ENCODE assay signal across 8 cellular contexts in genomic region chr19:2270572-2271515, GRCh38. TPM values are rescaled to one million over a fixed set of nuclear protein-coding genes. Genes with fewer than 3 reads are reported as not detected.
DNase-seq lines count a peak whose midpoint lies in the region; ATAC-seq and TF ChIP-seq lines count a peak whose summit lies in the region.

No MANE protein-coding gene starts in this region.

- POLR2A ChIA-PET in WTC11 (lab: Charles Lee): interaction anchor here (0.6 to 1.3 kb wide), 4 partner anchors 9 to 205 kb away, joined by 3 to 11 read pairs (median 3); partner anchors contain the start of gene GADD45B

- H3K4me3 ChIP-seq in iPS-20b (ENCODE audit: low read length) (peak overlapping the region; percentile 89), gastrocnemius medialis (peak overlapping the region; percentile 88 to 100 (median 98))

- H3K27ac ChIP-seq in iPS-20b (ENCODE audit: low read length) (no peak overlapping the region), gastrocnemius medialis (peak overlapping the region; percentile 99 to 100 (median 100))

- CTCF ChIA-PET in WTC11 (lab: Charles Lee): interaction anchor here (0.6 to 2.7 kb wide), 2 partner anchors 18 to 366 kb away, joined by 3 to 13 read pairs; no protein-coding TSS in a partner anchor

- TF ChIP-seq CTCF in WTC11 (IDR thresholded peaks at IDR 0.05): no peak
- TF ChIP-seq CTCF in gastrocnemius medialis (IDR thresholded peaks at IDR 0.05 in 4 of 5, conservative IDR thresholded peaks at IDR 0.05 in 1 of 5): peak in 1 of 5 experiments; percentile 8

- H3K36me3 ChIP-seq in iPS-20b (ENCODE audit: insufficient read depth, low read depth, low read length) (peaks cover 26% of the 10 kb centered on the region), gastrocnemius medialis (peaks cover 0 to 19% of the 10 kb centered on the region in 2 donors)

- peak; percentile 87 to 90 for TF ChIP-seq POLR2A in gastrocnemius medialis (IDR thresholded peaks at IDR 0.05)

- DNase-seq in D341Med (ENCODE audit: low spot score) (peak; percentile 75), LHCN-M2 (ENCODE audit: low read depth) (peak; percentile 79), WTC11 (ENCODE audit: low spot score) (peak; percentile 19), T47D (ENCODE audit: low read depth in 1 of 2, low spot score in 1 of 2) (peak; percentile 67 to 70), gastrocnemius medialis (peak; percentile 80 to 90), NCI-H1048 (lab: John Stamatoyannopoulos, UW) (no peak)

- H3K4me1 ChIP-seq in iPS-20b (ENCODE audit: insufficient read depth, low read length) (no peaks in the 10 kb centered on the region), gastrocnemius medialis (peaks cover 44 to 50% of the 10 kb centered on the region in 2 donors)

- H3K9me3 Mint-ChIP-seq in WTC11: no peaks in the 10 kb centered on the region

- no peaks in the 10 kb centered on the region for H3K27me3 ChIP-seq in iPS-20b (ENCODE audit: insufficient read depth, low read length)
- H3K27me3 ChIP-seq in gastrocnemius medialis: no peaks in the 10 kb centered on the region

- peak overlapping the region; percentile 95 for H3K9ac ChIP-seq in iPS-20b (ENCODE audit: low read depth, low read length)

- H3K27ac Mint-ChIP-seq in WTC11: peak overlapping the region; percentile 96

- H3K4me3 Mint-ChIP-seq in WTC11: peak overlapping the region; percentile 82

- peaks cover 8% of the 10 kb centered on the region for H3K36me3 Mint-ChIP-seq in WTC11

- in situ Hi-C loops in T47D (cut with HindIII; ENCODE audit: low pct_unique_long_range_greater_than_20kb, low sequenced_read_pairs) (no loop called here), gastrocnemius medialis (cut with MboI; ENCODE audit: low sequenced_read_pairs in 4 of 4) (no loop called here)

- H3K27me3 Mint-ChIP-seq in WTC11 (ENCODE audit: low read depth): no peaks in the 10 kb centered on the region; the same call in 1 of the 2 replicates

- intact Hi-C loops in gastrocnemius medialis (cut with DNase I; ENCODE audit: low total_unique reads): loop anchor here (2.0 to 5.0 kb wide), 3 partner anchors 56 to 121 kb away; partner anchors contain the start of genes LSM7 and SPPL2B

- H3K4me1 Mint-ChIP-seq in WTC11: peaks cover 33% of the 10 kb centered on the region

- ATAC-seq in WTC11 (no peak), gastrocnemius medialis (peak; percentile 53 to 56), HG03460 (IDR thresholded peaks at IDR 0.05; ENCODE audit: unreplicated experiment) (no peak)

- H3K9me3 ChIP-seq in iPS-20b (ENCODE audit: insufficient read depth, low read depth, low read length) (no peaks in the 10 kb centered on the region), gastrocnemius medialis (no peaks in the 10 kb centered on the region)

TF ChIP-seq in WTC11, 78 proteins besides CTCF, POLR2A, EP300 and RAD21:
- peak; percentile 14; the same call in 1 of the 2 replicates for TF ChIP-seq HMGXB4 (CRISPR knock-in tag; IDR thresholded peaks at IDR 0.05)
- TF ChIP-seq GABPB1 (CRISPR knock-in tag; IDR thresholded peaks at IDR 0.05): peak; percentile 90
- TF ChIP-seq ELF4 (CRISPR knock-in tag; IDR thresholded peaks at IDR 0.05; ENCODE audit: low read depth): no peak
- TF ChIP-seq MYBL2 (CRISPR knock-in tag; IDR thresholded peaks at IDR 0.05): 0 out of 2 replicates have a peak, but pooled peaks have one; percentile 30
- no peak for TF ChIP-seq ZNF423 (CRISPR knock-in tag; IDR thresholded peaks at IDR 0.05)
- TF ChIP-seq USF1 (CRISPR knock-in tag; IDR thresholded peaks at IDR 0.05): 0 out of 2 replicates have a peak, but pooled peaks have one; percentile 22
- peak; percentile 48; the same call in 1 of the 2 replicates for TF ChIP-seq ARID4B (CRISPR knock-in tag; IDR thresholded peaks at IDR 0.05; ENCODE audit: borderline replicate concordance)
- TF ChIP-seq ZNF512 (CRISPR knock-in tag; IDR thresholded peaks at IDR 0.05; ENCODE audit: borderline replicate concordance): no peak

RNA-seq across cellular contexts. Expression of gene PEAK3, which starts 11.1 kb away (rescaled TPM):
- 0.19 and 0.63 TPM in 2 replicates for total RNA-seq in LHCN-M2 (2014; rRNA removed)
- polyA plus RNA-seq in LHCN-M2 (2012): 0.28 TPM
- not detected in 3 replicates for total RNA-seq in WTC11 (2021)
- total RNA-seq in gastrocnemius medialis: under 1 TPM in 1 of 4 donors, not detected in 3; 0.11 TPM

RNA-seq across cellular contexts. Expression of gene JSRP1, which starts 14.6 kb away (rescaled TPM):
- total RNA-seq in LHCN-M2 (2014; rRNA removed): 219 TPM in 2 replicates
- 44.9 TPM for polyA plus RNA-seq in LHCN-M2 (2012)
- total RNA-seq in WTC11 (2021): 0.33 to 1.4 TPM (median 0.73 TPM) in 3 replicates
- 100 to 1,000 TPM; 152 to 383 (median 303) TPM for total RNA-seq in gastrocnemius medialis

RNA-seq across cellular contexts. Expression of gene AMH, which starts 21.7 kb away (rescaled TPM):
- 13.8 and 14.1 TPM in 2 replicates for total RNA-seq in LHCN-M2 (2014; rRNA removed)
- 1.7 TPM for polyA plus RNA-seq in LHCN-M2 (2012)
- total RNA-seq in WTC11 (2021): 4.7 to 11.2 TPM (median 5.2 TPM) in 3 replicates
- 1 to 10 TPM in 2 of 4 donors, under 1 TPM in 2; 0.80 to 3.9 (median 1.2) TPM for total RNA-seq in gastrocnemius medialis

RNA-seq across cellular contexts. Expression of gene SF3A2, which starts 34.2 kb away (rescaled TPM):
- total RNA-seq in LHCN-M2 (2014; rRNA removed) (31.7 and 41.6 TPM in 2 replicates), WTC11 (2021) (167 to 184 TPM (median 169 TPM) in 3 replicates), gastrocnemius medialis (10 to 100 TPM; 23.9 to 29.2 (median 26.5) TPM)
- polyA plus RNA-seq in LHCN-M2 (2012): 54.6 TPM

RNA-seq across cellular contexts. Expression of gene PLEKHJ1, which starts 34.7 kb away (rescaled TPM):
- total RNA-seq in LHCN-M2 (2014; rRNA removed) (92.4 and 100 TPM in 2 replicates), WTC11 (2021) (164 to 189 TPM (median 167 TPM) in 3 replicates), gastrocnemius medialis (10 to 100 TPM; 50.1 to 72.4 (median 61.6) TPM)
- 63.4 TPM for polyA plus RNA-seq in LHCN-M2 (2012)

Comparison
In these comparisons a context has a peak if more than half of its experiments do, and no peak if none do; other contexts are left out.
1. ATAC-seq: peak in gastrocnemius medialis (2 of 2); none in WTC11 (single experiment) and HG03460 (single experiment).
2. RNA of gene JSRP1, which starts 14.6 kb away (total RNA-seq): 152 to 383 TPM in gastrocnemius medialis and 219 TPM in LHCN-M2; 0.33 to 1.4 TPM in WTC11; every median in the first group is over 10 times any median in the second.